18 cellular contexts compared by ENCODE assay signal in the genomic region with DNA sequence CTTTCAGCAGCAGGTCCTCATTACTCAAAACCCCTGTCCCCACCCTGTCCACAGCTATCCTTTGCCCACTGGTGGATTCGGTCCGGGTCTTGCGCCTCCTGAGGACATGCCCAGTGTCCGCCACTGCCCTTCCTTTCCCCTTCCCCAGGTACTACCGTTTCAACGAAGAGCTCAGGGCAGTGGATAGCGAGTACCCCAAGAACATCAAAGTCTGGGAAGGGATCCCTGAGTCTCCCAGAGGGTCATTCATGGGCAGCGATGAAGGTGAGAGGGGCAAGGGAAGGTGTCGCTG. TPM values are rescaled to one million over a fixed set of nuclear protein-coding genes. Genes with fewer than 3 reads are reported as not detected.
DNase-seq lines count a peak whose midpoint lies in the region; ATAC-seq and TF ChIP-seq lines count a peak whose summit lies in the region.
"Had no signal": no experiment of that assay in that cellular context is flagged by ENCODE, and none has a peak within 500 bp of the region (broad histone marks: within the 10 kb centered on the region; RNA-seq: fewer than 3 reads in every experiment).

No MANE protein-coding gene starts in this region.

- no peaks in the 10 kb centered on the region for H3K9me3 Mint-ChIP-seq in MCF 10A (ENCODE audit: unreplicated experiment)
- H3K9me3 Mint-ChIP-seq: CD8-positive, alpha-beta T cell had no signal

- H3K4me1 Mint-ChIP-seq in MCF 10A (ENCODE audit: insufficient read depth, unreplicated experiment): peaks cover 8% of the 10 kb centered on the region

- peak overlapping the region in 1 of 3 donors; percentile 25 for H3K4me3 ChIP-seq in breast epithelium
- H3K4me3 ChIP-seq in gastroesophageal sphincter: no peak overlapping the region
- H3K4me3 ChIP-seq in sigmoid colon: no peak overlapping the region
- H3K4me3 ChIP-seq: K562 had no signal

- TF ChIP-seq CTCF in breast epithelium (IDR thresholded peaks at IDR 0.05) (no peak), MCF 10A (IDR thresholded peaks at IDR 0.05; ENCODE audit: unreplicated experiment) (no peak), gastroesophageal sphincter (IDR thresholded peaks at IDR 0.05) (no peak), sigmoid colon (IDR thresholded peaks at IDR 0.05) (no peak)

- TF ChIP-seq POLR2A in breast epithelium (IDR thresholded peaks at IDR 0.05) (no peak), gastroesophageal sphincter (IDR thresholded peaks at IDR 0.05) (no peak), sigmoid colon (IDR thresholded peaks at IDR 0.05) (no peak), erythroblast (IDR thresholded peaks at IDR 0.05; ENCODE audit: low read length) (no peak)

- H3K4me3 Mint-ChIP-seq in MCF 10A (ENCODE audit: unreplicated experiment): no peak overlapping the region
- H3K4me3 Mint-ChIP-seq: CD8-positive, alpha-beta T cell had no signal

- CTCF ChIA-PET in MCF 10A (lab: Yijun Ruan, JAX): interaction anchor here (0.6 to 18.2 kb wide), 6 partner anchors 6 to 289 kb away, joined by 3 to 330 read pairs (median 4); no protein-coding TSS in a partner anchor

- DNase-seq in breast epithelium (ENCODE audit: low spot score in 2 of 2): no peak
- DNase-seq in MCF 10A (ENCODE audit: unreplicated experiment): no peak
- DNase-seq in sigmoid colon: no peak
- no peak for DNase-seq in NCI-H345 (lab: John Stamatoyannopoulos, UW)
- no peak for DNase-seq in NCI-H2107 (lab: John Stamatoyannopoulos, UW)
- DNase-seq in erythroblast (lab: John Stamatoyannopoulos, UW): no peak
- no peak for DNase-seq in T-helper 2 cell
- DNase-seq: CD8-positive, alpha-beta T cell; DMS79; HCEC 1CT; MV-4-11; NCI-H1417; NCI-H187 treated with DMSO at 0.1 percent for 48 hours; NCI-H446 treated with DMSO at 0.1 percent for 48 hours; NCI-H748 treated with DMSO at 0.1 percent for 48 hours had no signal

- TF ChIP-seq EP300 in gastroesophageal sphincter (IDR thresholded peaks at IDR 0.05): no peak
- TF ChIP-seq EP300 in sigmoid colon (IDR thresholded peaks at IDR 0.05): no peak

- POLR2A ChIA-PET in MCF 10A (lab: Yijun Ruan, JAX): no interaction called here

- H3K27ac Mint-ChIP-seq in MCF 10A (ENCODE audit: low read depth, unreplicated experiment): no peak overlapping the region
- H3K27ac Mint-ChIP-seq: CD8-positive, alpha-beta T cell had no signal

- H3K27me3 Mint-ChIP-seq in MCF 10A (ENCODE audit: insufficient read depth, unreplicated experiment): no peaks in the 10 kb centered on the region

- intact Hi-C loops in breast epithelium (cut with DNase I; ENCODE audit: low total_unique reads): no loop called here
- intact Hi-C loops in MCF 10A (cut with micrococcal nuclease): no loop called here
- intact Hi-C loops in sigmoid colon (cut with DNase I): loop anchor here (10.0 kb wide), 1 partner anchor 1590 kb away; no protein-coding TSS in a partner anchor

- H3K9me3 ChIP-seq in breast epithelium (no peaks in the 10 kb centered on the region), gastroesophageal sphincter (no peaks in the 10 kb centered on the region), sigmoid colon (no peaks in the 10 kb centered on the region)

- H3K36me3 ChIP-seq in breast epithelium: peaks cover 6% of the 10 kb centered on the region
- peaks cover 0 to 66% of the 10 kb centered on the region in 2 donors for H3K36me3 ChIP-seq in gastroesophageal sphincter
- H3K36me3 ChIP-seq in sigmoid colon: peaks cover 60 to 66% (median 62%) of the 10 kb centered on the region in 4 donors

- no TSS peak for BruUV-seq in MCF 10A (replicated peaks; lab: Mats Ljungman, UMichigan)

- H3K27me3 ChIP-seq in breast epithelium (no peaks in the 10 kb centered on the region), gastroesophageal sphincter (no peaks in the 10 kb centered on the region), sigmoid colon (no peaks in the 10 kb centered on the region)

- H3K27ac ChIP-seq in breast epithelium (peak overlapping the region; percentile 91 to 97), gastroesophageal sphincter (peak overlapping the region in 3 of 4 donors; percentile 82 to 90 (median 86)), sigmoid colon (peak overlapping the region; percentile 86 to 98 (median 89))
- H3K27ac ChIP-seq: 22Rv1 had no signal

- WGBS in gastroesophageal sphincter (ENCODE audit: low coverage in 1 of 2), 2 donors: 77 to 100% methylated on average over 2 of the region's 9 CpGs
- 88 to 94% methylated on average over 9 of the region's 9 CpGs for WGBS in sigmoid colon, 2 donors

- ATAC-seq in gastroesophageal sphincter: no peak
- ATAC-seq: CD8-positive, alpha-beta T cell had no signal

- H3K36me3 Mint-ChIP-seq in MCF 10A (ENCODE audit: insufficient read depth, unreplicated experiment): peaks cover 66% of the 10 kb centered on the region
- H3K36me3 Mint-ChIP-seq: CD8-positive, alpha-beta T cell had no signal

- H3K4me1 ChIP-seq in breast epithelium: peaks cover 7 to 15% of the 10 kb centered on the region in 2 donors
- H3K4me1 ChIP-seq in gastroesophageal sphincter: peaks cover 0 to 98% (median 41%) of the 10 kb centered on the region in 3 donors
- peaks cover 0 to 92% (median 76%) of the 10 kb centered on the region in 4 donors for H3K4me1 ChIP-seq in sigmoid colon

RNA-seq across cellular contexts. Expression of a gene that starts 8.7 kb away (rescaled TPM):
- total RNA-seq in breast epithelium (100 to 1,000 TPM in 2 of 3 donors, 10 to 100 TPM in 1; 84.4 to 361 (median 136) TPM), MCF 10A (2022) (71.5 and 78.6 TPM in 2 replicates), gastroesophageal sphincter (100 to 1,000 TPM; 114 to 127 (median 123) TPM), sigmoid colon (100 to 1,000 TPM in 3 of 4 donors, 10 to 100 TPM in 1; 86.6 to 140 (median 115) TPM)
- 10 to 100 TPM; 21.0 to 85.4 (median 33.5) TPM for polyA plus RNA-seq in sigmoid colon

RNA-seq across cellular contexts. Expression of a gene that starts 15.4 kb away (rescaled TPM):
- 10 to 100 TPM; 22.7 to 39.4 (median 34.7) TPM for total RNA-seq in breast epithelium
- 172 and 186 TPM in 2 replicates for total RNA-seq in MCF 10A (2022)
- total RNA-seq in gastroesophageal sphincter: 10 to 100 TPM; 24.4 to 65.0 (median 35.0) TPM
- 100 to 1,000 TPM in 1 of 4 donors, 10 to 100 TPM in 3; 54.6 to 333 (median 58.3) TPM for total RNA-seq in sigmoid colon
- 100 to 1,000 TPM in 2 of 3 donors, 10 to 100 TPM in 1; 64.3 to 117 (median 105) TPM for polyA plus RNA-seq in sigmoid colon

RNA-seq across cellular contexts. Expression of a gene that starts 26.5 kb away (rescaled TPM):
- total RNA-seq in breast epithelium (10 to 100 TPM; 70.1 to 97.5 (median 82.3) TPM), MCF 10A (2022) (71.0 and 83.1 TPM in 2 replicates), gastroesophageal sphincter (100 to 1,000 TPM; 123 to 257 (median 163) TPM), sigmoid colon (100 to 1,000 TPM in 2 of 4 donors, 10 to 100 TPM in 2; 75.3 to 124 (median 95.1) TPM)
- polyA plus RNA-seq in sigmoid colon: 100 to 1,000 TPM in 1 of 3 donors, 10 to 100 TPM in 2; 34.4 to 139 (median 42.6) TPM

RNA-seq across cellular contexts. Expression of a gene that starts 29.8 kb away (rescaled TPM):
- total RNA-seq in breast epithelium (10 to 100 TPM; 17.4 to 46.4 (median 27.2) TPM), MCF 10A (2022) (0.61 and 0.98 TPM in 2 replicates), gastroesophageal sphincter (10 to 100 TPM in 3 of 4 donors, 1 to 10 TPM in 1; 8.1 to 36.6 (median 23.4) TPM), sigmoid colon (10 to 100 TPM; 16.1 to 23.5 (median 16.5) TPM)
- polyA plus RNA-seq in sigmoid colon: 10 to 100 TPM; 15.6 to 22.7 (median 16.4) TPM

RNA-seq across cellular contexts. Expression of a gene that starts 38.0 kb away (rescaled TPM):
- total RNA-seq in breast epithelium (1 to 10 TPM in 2 of 3 donors, under 1 TPM in 1; 0.96 to 1.3 (median 1.2) TPM), MCF 10A (2022) (0.26 and 0.47 TPM in 2 replicates), gastroesophageal sphincter (under 1 TPM; 0.20 to 0.93 (median 0.47) TPM), sigmoid colon (1 to 10 TPM in 1 of 4 donors, under 1 TPM in 2, not detected in 1; 0.71 to 1.4 (median 0.81) TPM)
- polyA plus RNA-seq in sigmoid colon: under 1 TPM in 2 of 3 donors, not detected in 1; 0.60 to 0.96 TPM
